Comparison of ENCODE assay signal across 15 cellular contexts in the genomic region with DNA sequence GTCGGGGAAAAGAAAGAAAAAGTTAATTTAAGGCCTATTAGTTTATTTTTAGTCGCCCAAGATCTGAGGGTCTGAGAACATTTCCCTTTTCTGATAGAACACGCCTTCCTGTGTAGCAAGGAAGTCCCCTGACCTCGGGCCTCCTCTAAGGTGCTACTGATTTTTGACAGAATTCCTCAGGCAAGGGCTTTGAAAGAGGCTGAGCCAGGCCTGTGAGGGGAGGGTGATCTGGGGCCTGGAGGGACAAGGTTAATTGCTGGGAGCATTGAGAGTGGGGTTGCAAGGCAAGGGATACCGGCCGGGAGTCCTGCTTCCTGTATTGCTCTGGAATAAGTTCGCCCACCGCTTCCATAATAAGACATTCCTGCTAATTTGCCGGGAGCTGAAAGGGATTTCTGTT.
"Had no signal": no experiment of that assay in that cellular context is flagged by ENCODE, and none has a peak within 500 bp of the region (broad histone marks: within the 10 kb centered on the region; RNA-seq: fewer than 3 reads in every experiment).

No MANE protein-coding gene starts in this region.

- H3K4me3 ChIP-seq: lung, pancreas, skin epidermis, stomach, uterus had no signal

- H3K27ac Mint-ChIP-seq: activated naive CD4-positive, alpha-beta T cell treated with anti-CD3 and anti-CD28 coated beads, Interleukin-2, amount 10 ng/mL, durations not matched to agents 7 days and 5 days; activated T-helper 2 cell treated with anti-CD3 and anti-CD28 coated beads, Interferon-gamma antibody, Interleukin-2, Interleukin-4, amounts not matched to agents 10 μg/mL and 5 μg/mL and 100 μg/mL, durations not matched to agents 14 hours and 24 hours and 36 hours; immature natural killer cell; natural killer cell treated with Interleukin-12 subunit alpha and Interleukin-12 subunit beta and Interleukin-15 and Interleukin-18, amount 100 ng/mL, for 72 hours had no signal

- H3K4me1 Mint-ChIP-seq: activated naive CD4-positive, alpha-beta T cell treated with anti-CD3 and anti-CD28 coated beads, Interleukin-2, amount 10 ng/mL, durations not matched to agents 7 days and 5 days; central memory CD8-positive, alpha-beta T cell; immature natural killer cell had no signal

- H3K9me3 Mint-ChIP-seq: activated naive CD4-positive, alpha-beta T cell treated with anti-CD3 and anti-CD28 coated beads, Interleukin-2, amount 10 ng/mL, durations not matched to agents 7 days and 5 days; activated T-helper 2 cell treated with anti-CD3 and anti-CD28 coated beads, Interferon-gamma antibody, Interleukin-2, Interleukin-4, amounts not matched to agents 10 μg/mL and 5 μg/mL and 100 μg/mL, durations not matched to agents 14 hours and 24 hours and 36 hours; central memory CD8-positive, alpha-beta T cell; natural killer cell treated with Interleukin-12 subunit alpha and Interleukin-12 subunit beta and Interleukin-15 and Interleukin-18, amount 100 ng/mL, for 72 hours had no signal

- H3K36me3 Mint-ChIP-seq: activated naive CD4-positive, alpha-beta T cell treated with anti-CD3 and anti-CD28 coated beads, Interleukin-2, amount 10 ng/mL, durations not matched to agents 7 days and 5 days; immature natural killer cell; natural killer cell treated with Interleukin-12 subunit alpha and Interleukin-12 subunit beta and Interleukin-15 and Interleukin-18, amount 100 ng/mL, for 72 hours had no signal

- H3K4me3 Mint-ChIP-seq: activated naive CD4-positive, alpha-beta T cell treated with anti-CD3 and anti-CD28 coated beads, Interleukin-2, amount 10 ng/mL, durations not matched to agents 7 days and 5 days; central memory CD8-positive, alpha-beta T cell; immature natural killer cell; natural killer cell treated with Interleukin-12 subunit alpha and Interleukin-12 subunit beta and Interleukin-15 and Interleukin-18, amount 100 ng/mL, for 72 hours had no signal

- H3K27ac ChIP-seq: pancreas, stomach, uterus had no signal

- H3K9me3 ChIP-seq: pancreas, stomach, uterus had no signal

- H3K36me3 ChIP-seq: pancreas, stomach, uterus had no signal

- H3K4me1 ChIP-seq: pancreas, stomach, uterus had no signal

- ATAC-seq: activated CD4-positive, CD25-positive, alpha-beta regulatory T cell treated with anti-CD3 and anti-CD28 coated beads, Interleukin-2, amount 50 U/mL, for 24 hours; left cardiac atrium; natural killer cell treated with Interleukin-12 subunit alpha and Interleukin-12 subunit beta and Interleukin-15 and Interleukin-18, amount 100 ng/mL, for 72 hours; pancreas had no signal

- DNase-seq: activated naive CD4-positive, alpha-beta T cell treated with anti-CD3 and anti-CD28 coated beads, Interleukin-2, amount 10 ng/mL, durations not matched to agents 7 days and 5 days; effector memory CD4-positive, alpha-beta T cell; hippocampal formation; immature natural killer cell; left cardiac atrium; pancreas; stomach; T-helper 2 cell; uterus had no signal

- H3K27me3 ChIP-seq: pancreas, stomach, uterus had no signal
